9 cellular contexts compared by ENCODE assay signal in the genomic region with DNA sequence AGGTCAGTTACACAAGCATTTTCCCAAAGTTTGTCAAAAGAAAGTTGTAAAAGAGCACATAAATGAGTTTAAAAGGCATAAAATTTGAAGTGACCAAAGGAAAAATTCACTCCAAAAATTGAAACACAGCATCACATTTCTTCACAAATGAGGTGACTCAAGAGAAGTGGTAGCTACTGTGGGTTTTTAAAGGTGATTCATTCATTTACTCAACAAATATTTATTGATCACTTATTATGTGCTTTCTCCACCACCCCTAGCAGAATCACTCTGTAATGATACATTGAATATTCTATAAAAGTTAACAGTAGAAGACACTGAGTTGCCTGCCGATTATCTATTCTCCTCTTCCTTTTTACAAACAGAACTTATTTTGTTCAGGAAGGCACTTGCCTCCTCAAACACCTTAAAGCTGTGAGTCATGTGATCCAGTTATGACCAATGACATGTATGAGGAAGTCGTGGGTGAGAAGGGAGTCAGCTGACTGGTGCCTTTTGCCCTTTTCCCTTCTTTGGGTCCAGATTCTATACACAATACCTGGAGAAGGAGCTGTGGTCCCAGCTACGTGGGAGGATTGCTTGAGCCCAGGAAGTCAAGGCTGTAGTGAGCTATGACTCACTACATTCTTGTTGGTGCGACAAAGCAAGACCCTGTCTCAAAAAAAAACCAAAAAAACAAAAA.
DNase-seq lines count a peak whose midpoint lies in the region; ATAC-seq and FAIRE-seq lines count a peak whose summit lies in the region.
"Had no signal": no experiment of that assay in that cellular context is flagged by ENCODE, and none has a peak within 500 bp of the region (broad histone marks: within the 10 kb centered on the region; RNA-seq: fewer than 3 reads in every experiment).

No MANE protein-coding gene starts in this region.

- H3K9me3 ChIP-seq in small intestine (ENCODE audit: control insufficient read depth, low read depth): no peaks in the 10 kb centered on the region

- peak; percentile 25 for DNase-seq in activated CD4-positive, alpha-beta T cell treated with anti-CD3 and anti-CD28 coated beads for 48 hours
- no peak for DNase-seq in activated CD4-positive, alpha-beta T cell treated with anti-CD3 and anti-CD28 coated beads, Interleukin-2, amount 50 U/mL, for 4 hours
- DNase-seq in OCI-M1 (lab: John Stamatoyannopoulos, UW): peak; percentile 96
- DNase-seq in dermis blood vessel endothelial cell: peak; percentile 7
- peak; percentile 8 for DNase-seq in small intestine
- no peak for DNase-seq in NCI-H526 (lab: John Stamatoyannopoulos, UW)
- no peak for DNase-seq in hypothalamus (lab: John Stamatoyannopoulos, UW)
- DNase-seq: NCI-H774 had no signal

- no peak for ATAC-seq in GM19395 (IDR thresholded peaks at IDR 0.05; ENCODE audit: unreplicated experiment)

- no peaks in the 10 kb centered on the region for H3K27me3 ChIP-seq in small intestine (ENCODE audit: control insufficient read depth in 2 of 2, insufficient read depth in 2 of 2, low read length in 2 of 2)

- no peaks in the 10 kb centered on the region for H3K4me1 ChIP-seq in small intestine (ENCODE audit: control insufficient read depth in 2 of 2, insufficient read depth in 1 of 2, low read depth in 1 of 2, low read length in 1 of 2)

- no peak overlapping the region for H3K4me3 ChIP-seq in small intestine (ENCODE audit: low read depth in 1 of 2, low read length in 2 of 2)

- H3K36me3 ChIP-seq in small intestine (ENCODE audit: control insufficient read depth in 2 of 2, insufficient read depth in 2 of 2, low read length in 2 of 2): peaks cover 0 to 1% of the 10 kb centered on the region in 2 donors

- WGBS in small intestine, 3 donors: 82 to 90% (median 87%) methylated on average over 4 of the region's 4 CpGs

- no peak for FAIRE-seq in small intestine (lab: Jason Lieb, UNC)

- no peak overlapping the region for H3K27ac ChIP-seq in small intestine (ENCODE audit: low read depth in 1 of 2, low read length in 1 of 2)

Comparison
In these comparisons a context has a peak if more than half of its experiments do, and no peak if none do; other contexts are left out.
1. DNase-seq: peak in activated CD4-positive, alpha-beta T cell treated with anti-CD3 and anti-CD28 coated beads for 48 hours (single experiment), OCI-M1 (single experiment), dermis blood vessel endothelial cell (single experiment) and small intestine (single experiment); none in activated CD4-positive, alpha-beta T cell treated with anti-CD3 and anti-CD28 coated beads, Interleukin-2, amount 50 U/mL, for 4 hours (0 of 2), NCI-H526 (0 of 2) and hypothalamus (0 of 51).